8 cellular contexts compared by ENCODE assay signal in the genomic region with DNA sequence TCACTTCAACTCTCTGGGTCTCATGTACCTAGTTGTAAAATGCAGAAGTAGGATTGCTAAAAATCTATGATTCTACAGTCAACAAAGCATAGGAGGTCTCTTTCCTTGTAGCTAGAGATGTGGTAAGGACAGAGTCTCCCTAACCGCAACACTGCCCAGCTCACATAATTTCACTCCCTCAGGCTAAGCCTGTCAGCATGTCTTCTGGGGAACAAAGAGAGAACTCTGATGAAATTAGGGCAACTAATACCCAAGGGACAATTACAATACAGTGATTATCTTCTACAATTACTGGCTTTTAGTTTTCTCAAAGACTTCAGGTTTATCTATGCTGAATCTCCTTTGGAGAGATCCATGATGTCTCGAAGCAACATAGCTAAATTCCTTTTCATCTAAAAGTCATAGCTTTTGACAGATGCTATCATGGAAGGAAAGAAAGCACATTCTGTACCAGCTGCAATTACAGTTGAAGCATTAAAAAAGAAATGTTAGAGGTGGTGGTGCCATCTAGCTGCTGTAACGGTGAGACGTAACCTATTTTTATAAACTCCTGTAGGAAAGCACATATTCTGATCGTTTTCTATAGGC.
DNase-seq lines count a peak whose midpoint lies in the region; ATAC-seq and TF ChIP-seq lines count a peak whose summit lies in the region.

No MANE protein-coding gene starts in this region.

- DNase-seq in MCF 10A (ENCODE audit: unreplicated experiment) (peak; percentile 77), breast epithelium (ENCODE audit: low spot score in 2 of 2) (no peak), NCI-H748 (lab: John Stamatoyannopoulos, UW; ENCODE audit: unreplicated experiment) (peak; percentile 65), epidermal melanocyte (ENCODE audit: insufficient read length, low spot score) (no peak)
- no peak for DNase-seq in activated CD4-positive, alpha-beta memory T cell treated with anti-CD3 and anti-CD28 coated beads for 36 hours

- peak; percentile 50 for TF ChIP-seq CTCF in MCF 10A (IDR thresholded peaks at IDR 0.05; ENCODE audit: unreplicated experiment)
- TF ChIP-seq CTCF in breast epithelium (IDR thresholded peaks at IDR 0.05), result no peak

- peak overlapping the region; percentile 69 for H3K27ac Mint-ChIP-seq in MCF 10A (ENCODE audit: low read depth, unreplicated experiment)
- peak overlapping the region; percentile 92 for H3K27ac Mint-ChIP-seq in dendritic cell treated with granulocyte-macrophage colony-stimulating factor and Interleukin-4, amounts not matched to agents 40 ng/mL and 50 ng/mL, for 4 days
- H3K27ac Mint-ChIP-seq in activated CD4-positive, alpha-beta memory T cell treated with anti-CD3 and anti-CD28 coated beads for 36 hours, result no peak overlapping the region

- no peak for TF ChIP-seq POLR2A in breast epithelium (IDR thresholded peaks at IDR 0.05)

- H3K4me3 ChIP-seq in breast epithelium (no peak overlapping the region), mesodermal cell (ENCODE audit: extremely low read depth, insufficient read depth, low read length, poor library complexity, severe bottlenecking) (no peak overlapping the region)

- peak; percentile 27 for ATAC-seq in HG02759 (IDR thresholded peaks at IDR 0.05; ENCODE audit: unreplicated experiment)

- peaks cover 0 to 3% of the 10 kb centered on the region in 2 donors for H3K4me1 ChIP-seq in breast epithelium
- peaks cover 5% of the 10 kb centered on the region for H3K4me1 ChIP-seq in mesodermal cell (ENCODE audit: control insufficient read depth, insufficient read depth, low read length, poor library complexity, severe bottlenecking)

- H3K27me3 ChIP-seq in breast epithelium, result no peaks in the 10 kb centered on the region

- no peaks in the 10 kb centered on the region for H3K36me3 Mint-ChIP-seq in MCF 10A (ENCODE audit: insufficient read depth, unreplicated experiment)
- H3K36me3 Mint-ChIP-seq in dendritic cell treated with granulocyte-macrophage colony-stimulating factor and Interleukin-4, amounts not matched to agents 40 ng/mL and 50 ng/mL, for 4 days (ENCODE audit: low read depth), result no peaks in the 10 kb centered on the region
- no peaks in the 10 kb centered on the region for H3K36me3 Mint-ChIP-seq in activated CD4-positive, alpha-beta memory T cell treated with anti-CD3 and anti-CD28 coated beads for 36 hours

- H3K27ac ChIP-seq in breast epithelium (no peak overlapping the region), mesodermal cell (ENCODE audit: low read depth, low read length, severe bottlenecking) (peak overlapping the region; percentile 60)

- no peaks in the 10 kb centered on the region for H3K9me3 ChIP-seq in breast epithelium
- no peaks in the 10 kb centered on the region for H3K9me3 ChIP-seq in mesodermal cell (ENCODE audit: control insufficient read depth, low read length)

- intact Hi-C loops in MCF 10A (cut with micrococcal nuclease), result loop anchor here (1.0 to 5.0 kb wide), 4 partner anchors 118 to 590 kb away; no protein-coding TSS in a partner anchor
- intact Hi-C loops in breast epithelium (cut with DNase I; ENCODE audit: low total_unique reads), result no loop called here
- intact Hi-C loops in dendritic cell treated with granulocyte-macrophage colony-stimulating factor and Interleukin-4, amounts not matched to agents 40 ng/mL and 50 ng/mL, for 4 days (cut with micrococcal nuclease), result loop anchor here (5.0 kb wide), 1 partner anchor 57 kb away; no protein-coding TSS in a partner anchor
- intact Hi-C loops in activated CD4-positive, alpha-beta memory T cell treated with anti-CD3 and anti-CD28 coated beads for 36 hours (cut with micrococcal nuclease), result loop anchor here (1.0 kb wide), 1 partner anchor 590 kb away; no protein-coding TSS in a partner anchor

- H3K27me3 Mint-ChIP-seq in MCF 10A (ENCODE audit: insufficient read depth, unreplicated experiment), result no peaks in the 10 kb centered on the region
- peaks cover 4% of the 10 kb centered on the region for H3K27me3 Mint-ChIP-seq in dendritic cell treated with granulocyte-macrophage colony-stimulating factor and Interleukin-4, amounts not matched to agents 40 ng/mL and 50 ng/mL, for 4 days
- H3K27me3 Mint-ChIP-seq in activated CD4-positive, alpha-beta memory T cell treated with anti-CD3 and anti-CD28 coated beads for 36 hours, result peaks cover 2% of the 10 kb centered on the region

- 50 to 80% methylated on average over 3 to 4 of the region's 5 CpGs for WGBS in mesodermal cell (ENCODE audit: insufficient coverage in 2 of 2), 2 experiments

- CTCF ChIA-PET in MCF 10A (lab: Yijun Ruan, JAX), result interaction anchor here (0.5 to 4.0 kb wide), 46 partner anchors 9 to 710 kb away, joined by 3 to 27 read pairs (median 3); no protein-coding TSS in a partner anchor
- CTCF ChIA-PET in activated CD4-positive, alpha-beta memory T cell treated with anti-CD3 and anti-CD28 coated beads for 36 hours (lab: Charles Lee), result interaction anchor here (0.6 to 1.5 kb wide), 4 partner anchors 8 to 126 kb away, joined by 3 to 5 read pairs (median 3); no protein-coding TSS in a partner anchor

- peak overlapping the region; percentile 26 for H3K4me3 Mint-ChIP-seq in MCF 10A (ENCODE audit: unreplicated experiment)
- peak overlapping the region; percentile 26 for H3K4me3 Mint-ChIP-seq in dendritic cell treated with granulocyte-macrophage colony-stimulating factor and Interleukin-4, amounts not matched to agents 40 ng/mL and 50 ng/mL, for 4 days
- H3K4me3 Mint-ChIP-seq in activated CD4-positive, alpha-beta memory T cell treated with anti-CD3 and anti-CD28 coated beads for 36 hours, result no peak overlapping the region

- POLR2A ChIA-PET in MCF 10A (lab: Yijun Ruan, JAX), result interaction anchor here (0.6 to 3.0 kb wide), 11 partner anchors 9 to 338 kb away, joined by 3 to 25 read pairs (median 4); no protein-coding TSS in a partner anchor
- POLR2A ChIA-PET in activated CD4-positive, alpha-beta memory T cell treated with anti-CD3 and anti-CD28 coated beads for 36 hours (lab: Charles Lee), result interaction anchor here (1.1 kb wide), 1 partner anchor 10 kb away, joined by 3 read pairs; no protein-coding TSS in a partner anchor

- H3K4me1 Mint-ChIP-seq in MCF 10A (ENCODE audit: insufficient read depth, unreplicated experiment), result peaks cover 18% of the 10 kb centered on the region
- peaks cover 32% of the 10 kb centered on the region for H3K4me1 Mint-ChIP-seq in dendritic cell treated with granulocyte-macrophage colony-stimulating factor and Interleukin-4, amounts not matched to agents 40 ng/mL and 50 ng/mL, for 4 days (ENCODE audit: low read depth)
- peaks cover 11% of the 10 kb centered on the region for H3K4me1 Mint-ChIP-seq in activated CD4-positive, alpha-beta memory T cell treated with anti-CD3 and anti-CD28 coated beads for 36 hours (ENCODE audit: low read depth)

- H3K36me3 ChIP-seq in breast epithelium (no peaks in the 10 kb centered on the region), mesodermal cell (ENCODE audit: control insufficient read depth, insufficient read depth, low read length) (no peaks in the 10 kb centered on the region)

- H3K9me3 Mint-ChIP-seq in MCF 10A (ENCODE audit: unreplicated experiment), result no peaks in the 10 kb centered on the region
- H3K9me3 Mint-ChIP-seq in dendritic cell treated with granulocyte-macrophage colony-stimulating factor and Interleukin-4, amounts not matched to agents 40 ng/mL and 50 ng/mL, for 4 days, result peaks cover 15% of the 10 kb centered on the region
- H3K9me3 Mint-ChIP-seq in activated CD4-positive, alpha-beta memory T cell treated with anti-CD3 and anti-CD28 coated beads for 36 hours, result no peaks in the 10 kb centered on the region

- BruUV-seq in MCF 10A (replicated peaks; lab: Mats Ljungman, UMichigan), result no TSS peak

Comparison
In these comparisons a context has a peak if more than half of its experiments do, and no peak if none do; other contexts are left out.
1. DNase-seq: peak in MCF 10A (single experiment) and NCI-H748 (single experiment); none in breast epithelium (0 of 2), activated CD4-positive, alpha-beta memory T cell treated with anti-CD3 and anti-CD28 coated beads for 36 hours (single experiment) and epidermal melanocyte (single experiment).